8 cellular contexts compared by ENCODE assay signal in genomic region chr1:154870117-154870571, GRCh38. TPM values are rescaled to one million over a fixed set of nuclear protein-coding genes. Genes with fewer than 3 reads are reported as not detected.
DNase-seq lines count a peak whose midpoint lies in the region; ATAC-seq, FAIRE-seq and TF ChIP-seq lines count a peak whose summit lies in the region.

TSS of gene KCNN3 (minus strand) at chr1:154870281. CDS start at chr1:154869964, 317 bp downstream.

- peaks cover 21% of the 10 kb centered on the region for H3K79me2 ChIP-seq in DOHH2 (ENCODE audit: control insufficient read depth, low read length)
- H3K79me2 ChIP-seq in GM23338 (replicated peaks; ENCODE audit: insufficient read depth), result no peaks in the 10 kb centered on the region

- FAIRE-seq in frontal cortex (lab: Jason Lieb, UNC), result peak; percentile 75

- peaks cover 33% of the 10 kb centered on the region for H3K27me3 Mint-ChIP-seq in GM23338 (ENCODE audit: insufficient read depth, low read depth, poor library complexity)

- H3K9me2 ChIP-seq in DOHH2 (replicated peaks; ENCODE audit: control insufficient read depth, low read length) (no peaks in the 10 kb centered on the region), GM23338 (ENCODE audit: insufficient read depth) (no peaks in the 10 kb centered on the region)

- peak within 1 kb of the TSS; percentile 18; the same call in 1 of the 2 replicates for H2AFZ ChIP-seq in GM23338

- H3K4me3 Mint-ChIP-seq in GM23338, result peak within 1 kb of the TSS; percentile 73

- H3K27ac Mint-ChIP-seq in GM23338, result no peak within 1 kb of the TSS

- no peaks in the 10 kb centered on the region for H3K9me3 ChIP-seq in DOHH2 (ENCODE audit: control insufficient read depth, insufficient read depth, low read length)
- H3K9me3 ChIP-seq in RWPE2 (ENCODE audit: severe bottlenecking), result no peaks in the 10 kb centered on the region

- no peaks in the 10 kb centered on the region for H4K20me1 ChIP-seq in DOHH2 (ENCODE audit: control insufficient read depth, insufficient read depth, low read depth, low read length)
- H4K20me1 ChIP-seq in GM23338 (replicated peaks; ENCODE audit: insufficient read depth), result no peaks in the 10 kb centered on the region

- no peaks in the 10 kb centered on the region for H3K27me3 ChIP-seq in DOHH2 (ENCODE audit: control insufficient read depth, low read length)
- peaks cover 21% of the 10 kb centered on the region for H3K27me3 ChIP-seq in GM23338 (ENCODE audit: insufficient read depth)
- H3K27me3 ChIP-seq in RWPE2 (ENCODE audit: insufficient read depth, poor library complexity, severe bottlenecking), result peaks cover 28% of the 10 kb centered on the region

- H3K9me3 Mint-ChIP-seq in GM23338, result no peaks in the 10 kb centered on the region; the same call in 2 of the 3 replicates

- TF ChIP-seq CTCF in DOHH2 (IDR thresholded peaks at IDR 0.05; ENCODE audit: low read depth, low read length, poor library complexity, severe bottlenecking), result no peak
- TF ChIP-seq CTCF in GM23338 (conservative IDR thresholded peaks at IDR 0.05; ENCODE audit: low read depth in 2 of 2), result no peak
- TF ChIP-seq CTCF in LNCaP clone FGC (IDR thresholded peaks at IDR 0.05; ENCODE audit: control insufficient read depth, extremely low read depth, insufficient read depth), result no peak
- no peak for TF ChIP-seq CTCF in RWPE2 (IDR thresholded peaks at IDR 0.05; ENCODE audit: poor library complexity, severe bottlenecking)

- H3K36me3 Mint-ChIP-seq in GM23338 (ENCODE audit: low read depth), result no peaks in the 10 kb centered on the region

- H3K4me3 ChIP-seq in DOHH2 (ENCODE audit: low read length), result peak within 1 kb of the TSS; percentile 70
- H3K4me3 ChIP-seq in GM23338, result peak within 1 kb of the TSS; percentile 49
- H3K4me3 ChIP-seq in LNCaP clone FGC (ENCODE audit: low read depth, low read length), result peak within 1 kb of the TSS; percentile 25; the same call in 1 of the 2 replicates
- H3K4me3 ChIP-seq in RWPE2 (ENCODE audit: severe bottlenecking), result no peak within 1 kb of the TSS

- 0 out of 2 replicates have a peak, but pooled peaks cover under 1% of the 10 kb centered on the region for H3K36me3 ChIP-seq in DOHH2 (ENCODE audit: control insufficient read depth, low read length)
- H3K36me3 ChIP-seq in GM23338 (ENCODE audit: insufficient read depth), result no peaks in the 10 kb centered on the region
- no peaks in the 10 kb centered on the region for H3K36me3 ChIP-seq in RWPE2 (ENCODE audit: low read depth)

- H3K4me2 ChIP-seq in DOHH2 (ENCODE audit: low read length) (peak within 1 kb of the TSS; percentile 86), GM23338 (peak within 1 kb of the TSS; percentile 76)

- H3K4me1 ChIP-seq in DOHH2 (ENCODE audit: control insufficient read depth, low read length) (peaks cover 67% of the 10 kb centered on the region), GM23338 (ENCODE audit: insufficient read depth) (peaks cover 33% of the 10 kb centered on the region), RWPE2 (ENCODE audit: insufficient read depth, poor library complexity, severe bottlenecking) (no peaks in the 10 kb centered on the region)

- H3K27ac ChIP-seq in DOHH2 (ENCODE audit: low read depth, low read length), result no peak within 1 kb of the TSS
- no peak within 1 kb of the TSS for H3K27ac ChIP-seq in GM23338 (ENCODE audit: low read depth)
- no peak within 1 kb of the TSS for H3K27ac ChIP-seq in RWPE2 (ENCODE audit: poor library complexity, severe bottlenecking)

- ATAC-seq in GM23338, result peak; percentile 92
- ATAC-seq in RWPE2 (ENCODE audit: low read depth), result peak; percentile 98

- peaks cover 57% of the 10 kb centered on the region for H3K4me1 Mint-ChIP-seq in GM23338

- DNase-seq in GM23338 (ENCODE audit: low spot score) (peak; percentile 99), LNCaP clone FGC (ENCODE audit: low read depth) (peak; percentile 72), RWPE2 (ENCODE audit: low spot score) (peak; percentile 80), activated gamma-delta T cell treated with Interleukin-2 at 50 U/mL for 16 hours (peak; percentile 47), frontal cortex (ENCODE audit: low spot score in 2 of 2) (peak; percentile 86 to 99), non-pigmented ciliary epithelial cell (ENCODE audit: low read depth) (peak; percentile 40), superior temporal gyrus (ENCODE audit: extremely low spot score) (peak; percentile 98)

- H3F3A ChIP-seq in DOHH2 (ENCODE audit: control insufficient read depth, insufficient read depth) (peaks cover 13% of the 10 kb centered on the region), GM23338 (replicated peaks; ENCODE audit: low read depth) (no peaks in the 10 kb centered on the region)

TF ChIP-seq in GM23338, 12 proteins besides CTCF, POLR2A, EP300 and RAD21:
- TF ChIP-seq POLR2AphosphoS5 (IDR thresholded peaks at IDR 0.05; ENCODE audit: low read depth) (peak; percentile 76), ETS1 (IDR thresholded peaks at IDR 0.05) (peak; percentile 62; the same call in 1 of the 2 replicates), JUNB (IDR thresholded peaks at IDR 0.05; ENCODE audit: unreplicated experiment) (no peak)

RNA-seq across cellular contexts. Expression of gene KCNN3, which starts in this region (rescaled TPM):
- 1.9 and 4.0 TPM in 2 replicates for total RNA-seq in GM23338 (2014; rRNA removed; shearing (Covaris generic))
- 3.0 and 3.1 TPM in 2 replicates for polyA plus RNA-seq in GM23338 (2016; fragmentation: Nextera tagmentation; extraction: Ambion mirVana)
- 2.4 TPM for total RNA-seq in frontal cortex

Comparison
In these comparisons a context has a peak if more than half of its experiments do, and no peak if none do; other contexts are left out.
1. DNase-seq: peak in every context shown above with its lines; median percentile 99 in GM23338; 98 in superior temporal gyrus; 92 in frontal cortex; 80 in RWPE2; 72 in LNCaP clone FGC; 47 in activated gamma-delta T cell treated with Interleukin-2 at 50 U/mL for 16 hours; 40 in non-pigmented ciliary epithelial cell.